In genomic region chr13:27442071-27442647, GRCh38 we compare ENCODE assay signal across 2 cellular contexts.
TF ChIP-seq lines count a peak whose summit lies in the region.

No MANE protein-coding gene starts in this region.

TF ChIP-seq in HEK293, 187 proteins besides CTCF, POLR2A, EP300 and RAD21:
- TF ChIP-seq REST (tag by site-specific recombination; IDR thresholded peaks at IDR 0.05) (no peak), ZNF341 (tag by site-specific recombination; IDR thresholded peaks at IDR 0.05; ENCODE audit: low read depth) (0 out of 2 replicates have a peak, but pooled peaks have one; percentile 21)

TF ChIP-seq in H1, 55 proteins besides CTCF, POLR2A, EP300 and RAD21:
- TF ChIP-seq CTBP2 (IDR thresholded peaks at IDR 0.05; ENCODE audit: borderline replicate concordance, insufficient read depth, insufficient read length, low read length) (no peak), POU5F1 (IDR thresholded peaks at IDR 0.05; ENCODE audit: low read depth, low read length) (no peak), JUND (IDR thresholded peaks at IDR 0.05; ENCODE audit: low read length) (no peak), CHD1 (IDR thresholded peaks at IDR 0.05; ENCODE audit: low read depth, low read length) (no peak), CREB1 (IDR thresholded peaks at IDR 0.05) (no peak), SP2 (IDR thresholded peaks at IDR 0.05; ENCODE audit: low read length) (no peak), RXRA (IDR thresholded peaks at IDR 0.05; ENCODE audit: insufficient read depth, low read depth, low read length) (no peak), RBBP5 (IDR thresholded peaks at IDR 0.05; ENCODE audit: borderline replicate concordance, low read depth, low read length) (no peak), NANOG (IDR thresholded peaks at IDR 0.05; ENCODE audit: insufficient read depth, low read depth, low read length, poor library complexity, severe bottlenecking) (no peak), KDM1A (IDR thresholded peaks at IDR 0.05; ENCODE audit: borderline replicate concordance, low read length) (no peak), MAFK (IDR thresholded peaks at IDR 0.05; ENCODE audit: low read depth, low read length) (no peak)
